ENCODE assay signal across 12 cellular contexts in genomic region chr15:90650117-90650955, GRCh38.
DNase-seq lines count a peak whose midpoint lies in the region; ATAC-seq and TF ChIP-seq lines count a peak whose summit lies in the region.
"Had no signal": no experiment of that assay in that cellular context is flagged by ENCODE, and none has a peak within 500 bp of the region (broad histone marks: within the 10 kb centered on the region; RNA-seq: fewer than 3 reads in every experiment).

No MANE protein-coding gene starts in this region.

- no peaks in the 10 kb centered on the region for H3K9me3 Mint-ChIP-seq in activated naive CD4-positive, alpha-beta T cell treated with anti-CD3 and anti-CD28 coated beads, Interleukin-2, amount 50 U/mL, for 24 hours
- H3K9me3 Mint-ChIP-seq in stimulated activated naive CD8-positive, alpha-beta T cell treated with anti-CD3 and anti-CD28 coated beads, Interleukin-15, amount 100 ng/mL, for 72 hours = no peaks in the 10 kb centered on the region
- H3K9me3 Mint-ChIP-seq: central memory CD8-positive, alpha-beta T cell had no signal

- H3K4me3 Mint-ChIP-seq in activated naive CD4-positive, alpha-beta T cell treated with anti-CD3 and anti-CD28 coated beads, Interleukin-2, amount 50 U/mL, for 24 hours = no peak overlapping the region
- peak overlapping the region in 1 of 2 donors; percentile 27 for H3K4me3 Mint-ChIP-seq in stimulated activated naive CD8-positive, alpha-beta T cell treated with anti-CD3 and anti-CD28 coated beads, Interleukin-15, amount 100 ng/mL, for 72 hours
- H3K4me3 Mint-ChIP-seq: central memory CD8-positive, alpha-beta T cell had no signal

- TF ChIP-seq POLR2A in erythroblast (IDR thresholded peaks at IDR 0.05; ENCODE audit: low read length) = no peak

- DNase-seq in activated naive CD4-positive, alpha-beta T cell treated with anti-CD3 and anti-CD28 coated beads, Interleukin-2, amount 50 U/mL, for 16 hours = no peak
- DNase-seq in NOMO-1 treated with DMSO at 0.1 percent for 48 hours (lab: John Stamatoyannopoulos, UW; ENCODE audit: unreplicated experiment) (peak; percentile 73), erythroblast (lab: John Stamatoyannopoulos, UW) (peak; percentile 49 to 61), DMS 273 treated with DMSO at 0.1 percent for 48 hours (lab: John Stamatoyannopoulos, UW) (no peak), cerebellum (ENCODE audit: low spot score) (no peak)
- no peak for DNase-seq in stimulated activated naive CD8-positive, alpha-beta T cell treated with anti-CD3 and anti-CD28 coated beads, Interleukin-15, amount 100 ng/mL, for 72 hours
- DNase-seq: activated CD4-positive, alpha-beta T cell treated with anti-CD3 and anti-CD28 coated beads for 1 hour; hypothalamus had no signal

- H3K36me3 Mint-ChIP-seq in activated naive CD4-positive, alpha-beta T cell treated with anti-CD3 and anti-CD28 coated beads, Interleukin-2, amount 50 U/mL, for 24 hours = no peaks in the 10 kb centered on the region
- H3K36me3 Mint-ChIP-seq: CD4-positive, CD25-positive, alpha-beta regulatory T cell had no signal

- ATAC-seq in stimulated activated naive CD8-positive, alpha-beta T cell treated with anti-CD3 and anti-CD28 coated beads, Interleukin-15, amount 100 ng/mL, for 72 hours = no peak
- no peak for ATAC-seq in GM21717 (IDR thresholded peaks at IDR 0.05; ENCODE audit: unreplicated experiment)

- peak overlapping the region; percentile 31 for H3K27ac Mint-ChIP-seq in activated naive CD4-positive, alpha-beta T cell treated with anti-CD3 and anti-CD28 coated beads, Interleukin-2, amount 50 U/mL, for 24 hours
- H3K27ac Mint-ChIP-seq in stimulated activated naive CD8-positive, alpha-beta T cell treated with anti-CD3 and anti-CD28 coated beads, Interleukin-15, amount 100 ng/mL, for 72 hours = peak overlapping the region; percentile 56 to 89
- H3K27ac Mint-ChIP-seq: CD4-positive, CD25-positive, alpha-beta regulatory T cell had no signal

- peaks cover 38% of the 10 kb centered on the region for H3K4me1 Mint-ChIP-seq in activated naive CD4-positive, alpha-beta T cell treated with anti-CD3 and anti-CD28 coated beads, Interleukin-2, amount 50 U/mL, for 24 hours
- peaks cover 54% of the 10 kb centered on the region for H3K4me1 Mint-ChIP-seq in stimulated activated naive CD8-positive, alpha-beta T cell treated with anti-CD3 and anti-CD28 coated beads, Interleukin-15, amount 100 ng/mL, for 72 hours

- H3K27me3 Mint-ChIP-seq in activated naive CD4-positive, alpha-beta T cell treated with anti-CD3 and anti-CD28 coated beads, Interleukin-2, amount 50 U/mL, for 24 hours = no peaks in the 10 kb centered on the region
- H3K27me3 Mint-ChIP-seq in stimulated activated naive CD8-positive, alpha-beta T cell treated with anti-CD3 and anti-CD28 coated beads, Interleukin-15, amount 100 ng/mL, for 72 hours = peaks cover 7% of the 10 kb centered on the region

Comparison
In these comparisons a context has a peak if more than half of its experiments do, and no peak if none do; other contexts are left out.
1. DNase-seq: peak in NOMO-1 treated with DMSO at 0.1 percent for 48 hours (single experiment) and erythroblast (2 of 2); none in activated naive CD4-positive, alpha-beta T cell treated with anti-CD3 and anti-CD28 coated beads, Interleukin-2, amount 50 U/mL, for 16 hours (single experiment), stimulated activated naive CD8-positive, alpha-beta T cell treated with anti-CD3 and anti-CD28 coated beads, Interleukin-15, amount 100 ng/mL, for 72 hours (0 of 2), DMS 273 treated with DMSO at 0.1 percent for 48 hours (single experiment) and cerebellum (single experiment).